Comparison of ENCODE assay signal across 9 cellular contexts in the genomic region with DNA sequence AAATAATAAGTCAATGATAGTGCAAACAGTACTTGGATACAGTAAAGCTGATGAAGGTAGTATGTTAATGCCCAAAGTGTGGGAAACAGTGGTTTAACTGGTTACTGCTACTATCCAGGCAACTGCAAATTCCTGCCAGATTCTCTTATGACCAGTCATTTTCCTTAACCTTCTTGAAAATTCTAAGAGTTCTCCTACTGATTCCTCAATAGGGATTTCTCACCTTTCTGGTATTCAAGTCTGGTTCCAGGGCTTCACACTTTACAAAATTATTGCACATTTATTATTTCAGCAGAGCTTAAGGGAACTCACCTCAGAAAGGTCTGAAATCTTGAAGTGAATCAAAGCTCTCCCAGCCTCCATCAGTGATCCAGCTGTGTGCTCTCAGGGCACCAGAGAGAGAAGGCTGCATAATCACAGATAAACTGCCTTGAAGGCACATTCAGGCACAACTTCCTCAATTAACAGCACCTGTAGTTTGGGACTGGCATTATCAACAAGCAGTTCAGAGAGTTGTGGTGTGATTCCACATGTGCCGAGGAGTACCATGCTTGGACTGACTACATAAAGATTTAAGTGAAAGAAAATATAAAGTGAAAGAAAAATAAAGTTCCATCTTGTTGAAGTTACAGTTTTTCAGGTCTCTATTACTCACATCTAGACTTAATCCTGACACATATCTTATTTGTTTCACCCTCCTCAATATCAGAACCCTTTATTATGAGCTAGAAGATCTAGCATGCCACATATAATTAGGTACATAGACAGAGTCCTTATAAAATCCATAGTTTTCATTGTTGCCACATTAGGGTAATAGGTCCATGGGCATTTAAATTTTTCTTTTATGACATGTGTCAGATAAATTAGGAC. TPM values are rescaled to one million over a fixed set of nuclear protein-coding genes. Genes with fewer than 3 reads are reported as not detected.
A peak's percentile ranks its signal among the peaks of the same experiment; 100 is the strongest.
DNase-seq lines count a peak whose midpoint lies in the region; ATAC-seq and TF ChIP-seq lines count a peak whose summit lies in the region.
"Had no signal": no experiment of that assay in that cellular context is flagged by ENCODE, and none has a peak within 500 bp of the region (broad histone marks: within the 10 kb centered on the region; RNA-seq: fewer than 3 reads in every experiment).

No MANE protein-coding gene starts in this region.

- in situ Hi-C loops in GM13976 (cut with MboI; ENCODE audit: low sequenced_read_pairs, unreplicated experiment), result no loop called here

- peak overlapping the region; percentile 13 for H3K27ac ChIP-seq in caudate nucleus (ENCODE audit: low read depth, low read length)

- DNase-seq in NCI-H146 (lab: John Stamatoyannopoulos, UW), result peak; percentile 52
- no peak for DNase-seq in caudate nucleus (lab: John Stamatoyannopoulos, UW)
- peak; percentile 92 for DNase-seq in renal cortical epithelial cell (ENCODE audit: low read depth)
- DNase-seq in NCI-H2171 (lab: John Stamatoyannopoulos, UW), result no peak
- DNase-seq in NCI-H1092 treated with DMSO at 0.1 percent for 48 hours (lab: John Stamatoyannopoulos, UW), result no peak
- DNase-seq in GM13976 (ENCODE audit: low spot score), result no peak
- DNase-seq: DND-41, natural killer cell had no signal

- ATAC-seq in GM21390 (IDR thresholded peaks at IDR 0.05; ENCODE audit: unreplicated experiment), result peak; percentile 59
- ATAC-seq: natural killer cell had no signal

- no peak for TF ChIP-seq CTCF in GM13976 (IDR thresholded peaks at IDR 0.05; ENCODE audit: borderline replicate concordance, control extremely low read depth, extremely low read depth, insufficient read depth, missing control alignments)

RNA-seq across cellular contexts. Expression of gene TIPARP, which starts 59.5 kb away (rescaled TPM):
- 70.8 and 90.6 TPM in 2 replicates for total RNA-seq in renal cortical epithelial cell

RNA-seq across cellular contexts. Expression of gene SSR3, which starts 60.0 kb away (rescaled TPM):
- 347 and 520 TPM in 2 replicates for total RNA-seq in renal cortical epithelial cell

Comparison
In these comparisons a context has a peak if more than half of its experiments do, and no peak if none do; other contexts are left out.
1. DNase-seq: peak in NCI-H146 (single experiment) and renal cortical epithelial cell (single experiment); none in caudate nucleus (0 of 61), NCI-H2171 (single experiment), NCI-H1092 treated with DMSO at 0.1 percent for 48 hours (single experiment) and GM13976 (single experiment).